Comparison of ENCODE assay signal across 8 cellular contexts in genomic region chr21:15063821-15064575, GRCh38. TPM values are rescaled to one million over a fixed set of nuclear protein-coding genes. Genes with fewer than 3 reads are reported as not detected.
DNase-seq lines count a peak whose midpoint lies in the region; ATAC-seq, FAIRE-seq and TF ChIP-seq lines count a peak whose summit lies in the region.

No MANE protein-coding gene starts in this region.

- peaks cover 53% of the 10 kb centered on the region for H3K79me2 ChIP-seq in smooth muscle cell (ENCODE audit: low read depth)

- H4K20me1 ChIP-seq in smooth muscle cell (ENCODE audit: low read depth): peaks cover 50% of the 10 kb centered on the region

- peaks cover 31% of the 10 kb centered on the region for H3K4me1 ChIP-seq in Panc1 (ENCODE audit: control insufficient read depth, insufficient read depth, low read length)
- H3K4me1 ChIP-seq in kidney (ENCODE audit: control insufficient read depth in 1 of 2, insufficient read depth in 1 of 2, low read depth in 1 of 2, low read length in 2 of 2): peaks cover 3 to 5% of the 10 kb centered on the region in 2 donors
- peaks cover 33% of the 10 kb centered on the region for H3K4me1 ChIP-seq in smooth muscle cell (ENCODE audit: low read depth)

- CTCF ChIA-PET in Panc1 (lab: Charles Lee): no interaction called here

- no peaks in the 10 kb centered on the region for H3K27me3 ChIP-seq in Panc1 (ENCODE audit: control insufficient read depth, insufficient read depth, low read length)
- no peaks in the 10 kb centered on the region for H3K27me3 ChIP-seq in smooth muscle cell (ENCODE audit: low read depth)

- no peaks in the 10 kb centered on the region for H3K36me3 ChIP-seq in Panc1 (ENCODE audit: control insufficient read depth, insufficient read depth, low read length)
- no peaks in the 10 kb centered on the region for H3K36me3 ChIP-seq in kidney (ENCODE audit: control insufficient read depth in 1 of 2, insufficient read depth in 2 of 2, low read length in 2 of 2)
- H3K36me3 ChIP-seq in smooth muscle cell (ENCODE audit: low read depth): no peaks in the 10 kb centered on the region

- POLR2A ChIA-PET in Panc1 (lab: Charles Lee): no interaction called here

- DNase-seq in Panc1 (ENCODE audit: low read depth, low spot score) (no peak), cerebellum (ENCODE audit: low spot score) (peak; percentile 47), kidney (peak; percentile 89), smooth muscle cell (lab: John Stamatoyannopoulos, UW; ENCODE audit: unreplicated experiment) (peak; percentile 32), G401 (ENCODE audit: low spot score) (no peak)

- intact Hi-C loops in Panc1 (cut with micrococcal nuclease; ENCODE audit: unreplicated experiment): loop anchor here (10.0 kb wide), 1 partner anchor 189 kb away; no protein-coding TSS in a partner anchor
- intact Hi-C loops in kidney (cut with DNase I): no loop called here

- no peak for FAIRE-seq in kidney (lab: Jason Lieb, UNC)

- peak overlapping the region; percentile 88 for H3K4me2 ChIP-seq in smooth muscle cell

- H3F3A ChIP-seq in smooth muscle cell (ENCODE audit: low read depth): peaks cover 11% of the 10 kb centered on the region

- ATAC-seq in GM18502 (IDR thresholded peaks at IDR 0.05; ENCODE audit: poor library complexity, unreplicated experiment): peak; percentile 8
- ATAC-seq in HG02610 (IDR thresholded peaks at IDR 0.05; ENCODE audit: unreplicated experiment): peak; percentile 0
- ATAC-seq in Panc1: peak; percentile 57
- no peak for ATAC-seq in HG03571 (IDR thresholded peaks at IDR 0.05; ENCODE audit: unreplicated experiment)

- peak overlapping the region; percentile 78 to 85 for H3K9ac ChIP-seq in kidney (ENCODE audit: low read length in 2 of 2)
- H3K9ac ChIP-seq in smooth muscle cell (ENCODE audit: low read depth): peak overlapping the region; percentile 87

- H2AFZ ChIP-seq in smooth muscle cell (ENCODE audit: low read depth): peak overlapping the region; percentile 80

- H3K9me3 ChIP-seq in Panc1 (ENCODE audit: control insufficient read depth, insufficient read depth, low read depth, low read length) (no peaks in the 10 kb centered on the region), kidney (ENCODE audit: control insufficient read depth in 1 of 2, low read length in 2 of 2) (no peaks in the 10 kb centered on the region), smooth muscle cell (replicated peaks; ENCODE audit: low read depth) (no peaks in the 10 kb centered on the region)

- no TSS peak for BruUV-seq in Panc1 (replicated peaks; lab: Mats Ljungman, UMichigan)

- TF ChIP-seq CTCF in Panc1 (IDR thresholded peaks at IDR 0.05) (no peak), kidney (IDR thresholded peaks at IDR 0.05; ENCODE audit: borderline replicate concordance, extremely low read depth, insufficient read depth) (no peak), smooth muscle cell (IDR thresholded peaks at IDR 0.05; ENCODE audit: borderline replicate concordance, insufficient read depth, poor library complexity, severe bottlenecking) (no peak)

- peak overlapping the region; percentile 78 for H3K27ac ChIP-seq in Panc1 (ENCODE audit: low read length)
- H3K27ac ChIP-seq in kidney (ENCODE audit: low read depth in 2 of 2, low read length in 2 of 2): peak overlapping the region; percentile 81 to 89
- H3K27ac ChIP-seq in smooth muscle cell (ENCODE audit: low read depth): peak overlapping the region; percentile 83

- WGBS in smooth muscle cell (ENCODE audit: low lambda C conversion rate): 2% methylated on average over 33 of the region's 57 CpGs

- peak overlapping the region; percentile 62 to 84 for H3K4me3 ChIP-seq in Panc1 (ENCODE audit: low read depth in 2 of 2, low read length in 2 of 2)
- peak overlapping the region; percentile 82 to 83 for H3K4me3 ChIP-seq in kidney (ENCODE audit: low read length in 2 of 2)
- peak overlapping the region; percentile 89 for H3K4me3 ChIP-seq in smooth muscle cell

- in situ Hi-C loops in Panc1 (cut with HindIII; ENCODE audit: low pct_unique_long_range_greater_than_20kb, low sequenced_read_pairs): no loop called here
- in situ Hi-C loops in G401 (cut with HindIII; ENCODE audit: low sequenced_read_pairs): no loop called here

RNA-seq across cellular contexts. Expression of gene NRIP1, which starts 0.8 kb away (rescaled TPM):
- total RNA-seq in Panc1 (2021; ENCODE audit: unreplicated experiment) (19.1 TPM), cerebellum (98.4 TPM), kidney (60.4 TPM), smooth muscle cell (26.0 and 27.9 TPM in 2 replicates)
- polyA plus RNA-seq in Panc1 (2012; ENCODE audit: insufficient read length): 3.1 TPM
- polyA plus RNA-seq in kidney (ENCODE audit: insufficient read depth, low read depth, low replicate concordance) (7.4 TPM), smooth muscle cell (5.1 and 11.0 TPM in 2 replicates)
- 33.5 and 56.4 TPM in 2 replicates for total RNA-seq in G401 (2014; rRNA removed; shearing (Covaris generic))

Comparison
In these comparisons a context has a peak if more than half of its experiments do, and no peak if none do; other contexts are left out.
1. DNase-seq: peak in cerebellum (single experiment), kidney (single experiment) and smooth muscle cell (single experiment); none in Panc1 (single experiment) and G401 (single experiment).
2. Peak in every context shown above with its lines, with median percentiles within 50 percentile points of each other: H3K27ac ChIP-seq and H3K4me3 ChIP-seq.